1 cellular context compared by ENCODE assay signal in the genomic region with DNA sequence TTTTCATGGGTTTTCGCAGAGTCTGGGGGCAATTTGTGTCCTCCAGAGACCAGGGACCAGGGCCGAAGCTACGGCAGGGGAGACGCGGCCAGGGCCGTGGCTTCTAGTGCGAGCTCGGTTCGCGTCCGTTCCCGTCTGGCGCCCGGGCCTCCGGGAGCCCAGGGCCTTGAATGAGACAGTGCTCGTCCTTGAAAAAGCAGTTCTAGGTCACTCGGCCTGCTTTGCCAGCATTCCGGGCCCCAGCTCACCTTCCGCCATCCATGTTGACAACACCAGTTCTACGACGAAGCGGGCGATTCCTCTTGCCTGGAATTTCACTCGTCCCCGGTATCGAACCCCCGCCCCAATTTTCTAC.
A peak's percentile ranks its signal among the peaks of the same experiment; 100 is the strongest.
TF ChIP-seq lines count a peak whose summit lies in the region.

No MANE protein-coding gene starts in this region.

TF ChIP-seq in GM12878, 131 proteins besides CTCF, POLR2A, EP300 and RAD21:
- TF ChIP-seq, protein P1, sequence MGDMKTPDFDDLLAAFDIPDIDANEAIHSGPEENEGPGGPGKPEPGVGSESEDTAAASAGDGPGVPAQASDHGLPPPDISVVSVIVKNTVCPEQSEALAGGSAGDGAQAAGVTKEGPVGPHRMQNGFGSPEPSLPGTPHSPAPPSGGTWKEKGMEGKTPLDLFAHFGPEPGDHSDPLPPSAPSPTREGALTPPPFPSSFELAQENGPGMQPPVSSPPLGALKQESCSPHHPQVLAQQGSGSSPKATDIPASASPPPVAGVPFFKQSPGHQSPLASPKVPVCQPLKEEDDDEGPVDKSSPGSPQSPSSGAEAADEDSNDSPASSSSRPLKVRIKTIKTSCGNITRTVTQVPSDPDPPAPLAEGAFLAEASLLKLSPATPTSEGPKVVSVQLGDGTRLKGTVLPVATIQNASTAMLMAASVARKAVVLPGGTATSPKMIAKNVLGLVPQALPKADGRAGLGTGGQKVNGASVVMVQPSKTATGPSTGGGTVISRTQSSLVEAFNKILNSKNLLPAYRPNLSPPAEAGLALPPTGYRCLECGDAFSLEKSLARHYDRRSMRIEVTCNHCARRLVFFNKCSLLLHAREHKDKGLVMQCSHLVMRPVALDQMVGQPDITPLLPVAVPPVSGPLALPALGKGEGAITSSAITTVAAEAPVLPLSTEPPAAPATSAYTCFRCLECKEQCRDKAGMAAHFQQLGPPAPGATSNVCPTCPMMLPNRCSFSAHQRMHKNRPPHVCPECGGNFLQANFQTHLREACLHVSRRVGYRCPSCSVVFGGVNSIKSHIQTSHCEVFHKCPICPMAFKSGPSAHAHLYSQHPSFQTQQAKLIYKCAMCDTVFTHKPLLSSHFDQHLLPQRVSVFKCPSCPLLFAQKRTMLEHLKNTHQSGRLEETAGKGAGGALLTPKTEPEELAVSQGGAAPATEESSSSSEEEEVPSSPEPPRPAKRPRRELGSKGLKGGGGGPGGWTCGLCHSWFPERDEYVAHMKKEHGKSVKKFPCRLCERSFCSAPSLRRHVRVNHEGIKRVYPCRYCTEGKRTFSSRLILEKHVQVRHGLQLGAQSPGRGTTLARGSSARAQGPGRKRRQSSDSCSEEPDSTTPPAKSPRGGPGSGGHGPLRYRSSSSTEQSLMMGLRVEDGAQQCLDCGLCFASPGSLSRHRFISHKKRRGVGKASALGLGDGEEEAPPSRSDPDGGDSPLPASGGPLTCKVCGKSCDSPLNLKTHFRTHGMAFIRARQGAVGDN (IDR thresholded peaks at IDR 0.05), result 0 out of 2 replicates have a peak, but pooled peaks have one; percentile 6
- peak; percentile 55; the same call in 1 of the 2 replicates for TF ChIP-seq LARP7 (IDR thresholded peaks at IDR 0.05)
- TF ChIP-seq, protein P2, sequence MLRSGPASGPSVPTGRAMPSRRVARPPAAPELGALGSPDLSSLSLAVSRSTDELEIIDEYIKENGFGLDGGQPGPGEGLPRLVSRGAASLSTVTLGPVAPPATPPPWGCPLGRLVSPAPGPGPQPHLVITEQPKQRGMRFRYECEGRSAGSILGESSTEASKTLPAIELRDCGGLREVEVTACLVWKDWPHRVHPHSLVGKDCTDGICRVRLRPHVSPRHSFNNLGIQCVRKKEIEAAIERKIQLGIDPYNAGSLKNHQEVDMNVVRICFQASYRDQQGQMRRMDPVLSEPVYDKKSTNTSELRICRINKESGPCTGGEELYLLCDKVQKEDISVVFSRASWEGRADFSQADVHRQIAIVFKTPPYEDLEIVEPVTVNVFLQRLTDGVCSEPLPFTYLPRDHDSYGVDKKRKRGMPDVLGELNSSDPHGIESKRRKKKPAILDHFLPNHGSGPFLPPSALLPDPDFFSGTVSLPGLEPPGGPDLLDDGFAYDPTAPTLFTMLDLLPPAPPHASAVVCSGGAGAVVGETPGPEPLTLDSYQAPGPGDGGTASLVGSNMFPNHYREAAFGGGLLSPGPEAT (IDR thresholded peaks at IDR 0.05; ENCODE audit: low read depth), result 0 out of 2 replicates have a peak, but pooled peaks have one; percentile 32
- no peak for TF ChIP-seq ATF7 (IDR thresholded peaks at IDR 0.05; ENCODE audit: low read depth)
- no peak for TF ChIP-seq CBFB (IDR thresholded peaks at IDR 0.05; ENCODE audit: low read depth)
- no peak for TF ChIP-seq KDM1A (IDR thresholded peaks at IDR 0.05; ENCODE audit: borderline replicate concordance)
- no peak for TF ChIP-seq NR2C1 (IDR thresholded peaks at IDR 0.05)
- no peak for TF ChIP-seq SUZ12 (IDR thresholded peaks at IDR 0.05; ENCODE audit: unreplicated experiment)
- TF ChIP-seq IKZF2 (IDR thresholded peaks at IDR 0.05), result 0 out of 4 replicates have a peak, but pooled peaks of 1 of the 2 experiments have one; percentile 24
- TF ChIP-seq, protein P3, sequence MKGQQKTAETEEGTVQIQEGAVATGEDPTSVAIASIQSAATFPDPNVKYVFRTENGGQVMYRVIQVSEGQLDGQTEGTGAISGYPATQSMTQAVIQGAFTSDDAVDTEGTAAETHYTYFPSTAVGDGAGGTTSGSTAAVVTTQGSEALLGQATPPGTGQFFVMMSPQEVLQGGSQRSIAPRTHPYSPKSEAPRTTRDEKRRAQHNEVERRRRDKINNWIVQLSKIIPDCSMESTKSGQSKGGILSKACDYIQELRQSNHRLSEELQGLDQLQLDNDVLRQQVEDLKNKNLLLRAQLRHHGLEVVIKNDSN (IDR thresholded peaks at IDR 0.05; ENCODE audit: borderline replicate concordance, extremely low read length, insufficient read depth, low read depth, low read length), result no peak
- no peak for TF ChIP-seq IRF4 (IDR thresholded peaks at IDR 0.05; ENCODE audit: low read depth, low read length)
- TF ChIP-seq, protein P4, sequence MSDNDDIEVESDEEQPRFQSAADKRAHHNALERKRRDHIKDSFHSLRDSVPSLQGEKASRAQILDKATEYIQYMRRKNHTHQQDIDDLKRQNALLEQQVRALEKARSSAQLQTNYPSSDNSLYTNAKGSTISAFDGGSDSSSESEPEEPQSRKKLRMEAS (IDR thresholded peaks at IDR 0.05; ENCODE audit: low read depth, low read length), result no peak
- no peak; the same call in 1 of the 2 replicates for TF ChIP-seq BACH1 (IDR thresholded peaks at IDR 0.05; ENCODE audit: borderline replicate concordance)
- TF ChIP-seq TBL1XR1 (IDR thresholded peaks at IDR 0.05; ENCODE audit: low read depth, low read length), result 0 out of 2 replicates have a peak, but pooled peaks have one; percentile 15
- TF ChIP-seq DPF2 (IDR thresholded peaks at IDR 0.05), result 0 out of 2 replicates have a peak, but pooled peaks have one; percentile 7
- no peak for TF ChIP-seq CHD4 (IDR thresholded peaks at IDR 0.05)
- 0 out of 2 replicates have a peak, but pooled peaks have one; percentile 27 for TF ChIP-seq MLLT1 (IDR thresholded peaks at IDR 0.05)
- TF ChIP-seq ESRRA (IDR thresholded peaks at IDR 0.05; ENCODE audit: low read length), result peak; percentile 87; the same call in 1 of the 2 replicates
